Comparison of ENCODE assay signal across 27 cellular contexts in the genomic region with DNA sequence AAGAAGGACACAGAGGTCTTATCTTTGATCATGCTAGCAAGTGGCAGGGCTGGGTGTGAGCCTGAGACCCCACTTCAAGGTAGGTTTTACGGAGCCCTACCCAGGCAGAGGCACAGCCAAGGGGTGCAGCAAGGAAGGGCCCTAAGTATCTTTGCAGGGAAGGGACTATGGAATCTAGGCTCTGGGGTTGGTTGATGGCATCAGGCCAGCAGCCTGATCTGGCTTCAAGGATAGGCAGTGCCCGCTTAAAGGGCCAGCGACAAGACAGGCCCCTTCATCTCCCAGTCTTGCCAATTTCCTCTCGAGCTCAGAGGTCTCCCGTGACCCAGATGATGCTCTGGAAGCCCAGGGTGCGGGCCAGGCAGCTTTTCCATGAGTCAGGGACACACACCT.
"Had no signal": no experiment of that assay in that cellular context is flagged by ENCODE, and none has a peak within 500 bp of the region (broad histone marks: within the 10 kb centered on the region; RNA-seq: fewer than 3 reads in every experiment).

No MANE protein-coding gene starts in this region.

- DNase-seq: activated CD4-positive, alpha-beta T cell treated with anti-CD3 and anti-CD28 coated beads for 4 hours; activated CD4-positive, alpha-beta T cell treated with anti-CD3 and anti-CD28 coated beads, Interleukin-2, amount 50 U/mL, for 48 hours; activated CD8-positive, alpha-beta memory T cell treated with anti-CD3 and anti-CD28 coated beads, Interleukin-2, amount 50 U/mL, for 48 hours; activated effector memory CD4-positive, alpha-beta T cell treated with Interleukin-2 at 50 U/mL for 16 hours; activated naive CD4-positive, alpha-beta T cell treated with anti-CD3 and anti-CD28 coated beads for 36 hours; activated naive CD8-positive, alpha-beta T cell treated with anti-CD3 and anti-CD28 coated beads, Interleukin-2, amount 10 ng/mL, durations not matched to agents 7 days and 5 days; activated T-cell treated with anti-CD3 and anti-CD28 coated beads, Interleukin-2, amount 50 U/mL, for 4 hours; amygdala; effector CD4-positive, alpha-beta T cell; erythroblast; foreskin fibroblast; immature natural killer cell; kidney glomerular epithelial cell; mesenchymal stem cell; sigmoid colon; stimulated activated CD4-positive, alpha-beta T cell treated with anti-CD3 and anti-CD28 coated beads, Interleukin-4, amount 100 ng/mL, for 24 hours; stimulated activated naive CD4-positive, alpha-beta T cell treated with Interleukin-2 at 50 U/mL for 16 hours; T-helper 9 cell; upper lobe of left lung had no signal

- H3K9me3 Mint-ChIP-seq: activated naive CD4-positive, alpha-beta T cell treated with anti-CD3 and anti-CD28 coated beads for 36 hours; activated naive CD8-positive, alpha-beta T cell treated with anti-CD3 and anti-CD28 coated beads, Interleukin-2, amount 10 ng/mL, durations not matched to agents 7 days and 5 days; activated T-cell treated with anti-CD3 and anti-CD28 coated beads, Interleukin-2, amount 50 U/mL, for 4 hours; dendritic cell treated with granulocyte-macrophage colony-stimulating factor and Interleukin-4, amounts not matched to agents 40 ng/mL and 50 ng/mL, for 4 days; nephron; WTC11 had no signal

- H3K4me2 ChIP-seq: hepatocyte had no signal

- ATAC-seq: activated T-cell treated with anti-CD3 and anti-CD28 coated beads, Interleukin-2, amount 50 U/mL, for 4 hours; WTC11 had no signal

- H3K9me3 ChIP-seq: neutrophil, sigmoid colon, thoracic aorta, upper lobe of left lung had no signal

- H3K79me2 ChIP-seq: hepatocyte, parathyroid adenoma had no signal

- H3K27ac ChIP-seq: cardiac muscle cell, hepatocyte, neutrophil, parathyroid adenoma, sigmoid colon, thoracic aorta, upper lobe of left lung had no signal

- H3K36me3 Mint-ChIP-seq: activated naive CD8-positive, alpha-beta T cell treated with anti-CD3 and anti-CD28 coated beads, Interleukin-2, amount 10 ng/mL, durations not matched to agents 7 days and 5 days; immature natural killer cell; WTC11 had no signal

- H3K4me1 ChIP-seq: parathyroid adenoma had no signal

- H3K4me1 Mint-ChIP-seq: activated naive CD8-positive, alpha-beta T cell treated with anti-CD3 and anti-CD28 coated beads, Interleukin-2, amount 10 ng/mL, durations not matched to agents 7 days and 5 days; immature natural killer cell; nephron had no signal

- H3K4me3 ChIP-seq: cardiac muscle cell, hepatocyte, sigmoid colon, thoracic aorta, upper lobe of left lung had no signal

- H3K36me3 ChIP-seq: cardiac muscle cell, neutrophil, sigmoid colon, thoracic aorta, upper lobe of left lung had no signal

- H3K27ac Mint-ChIP-seq: activated naive CD4-positive, alpha-beta T cell treated with anti-CD3 and anti-CD28 coated beads for 36 hours; activated naive CD8-positive, alpha-beta T cell treated with anti-CD3 and anti-CD28 coated beads, Interleukin-2, amount 10 ng/mL, durations not matched to agents 7 days and 5 days; dendritic cell treated with granulocyte-macrophage colony-stimulating factor and Interleukin-4, amounts not matched to agents 40 ng/mL and 50 ng/mL, for 4 days; immature natural killer cell; nephron; WTC11 had no signal

- H3K9ac ChIP-seq: parathyroid adenoma had no signal

- H2AFZ ChIP-seq: hepatocyte, parathyroid adenoma had no signal

- H3K4me3 Mint-ChIP-seq: activated naive CD4-positive, alpha-beta T cell treated with anti-CD3 and anti-CD28 coated beads for 36 hours; activated naive CD8-positive, alpha-beta T cell treated with anti-CD3 and anti-CD28 coated beads, Interleukin-2, amount 10 ng/mL, durations not matched to agents 7 days and 5 days; activated T-cell treated with anti-CD3 and anti-CD28 coated beads, Interleukin-2, amount 50 U/mL, for 4 hours; dendritic cell treated with granulocyte-macrophage colony-stimulating factor and Interleukin-4, amounts not matched to agents 40 ng/mL and 50 ng/mL, for 4 days; immature natural killer cell; nephron; WTC11 had no signal
